ENCODE assay signal across 1 cellular context in genomic region chr3:48240711-48241491, GRCh38.
TF ChIP-seq lines count a peak whose summit lies in the region.

ZNF589 (plus strand) TSS chr3:48241104; CDS start chr3:48241172, 68 bp downstream.

TF ChIP-seq in HepG2, 621 proteins besides CTCF, POLR2A, EP300 and RAD21 (continued from another document and continues in another):
- TF ChIP-seq, protein P1, sequence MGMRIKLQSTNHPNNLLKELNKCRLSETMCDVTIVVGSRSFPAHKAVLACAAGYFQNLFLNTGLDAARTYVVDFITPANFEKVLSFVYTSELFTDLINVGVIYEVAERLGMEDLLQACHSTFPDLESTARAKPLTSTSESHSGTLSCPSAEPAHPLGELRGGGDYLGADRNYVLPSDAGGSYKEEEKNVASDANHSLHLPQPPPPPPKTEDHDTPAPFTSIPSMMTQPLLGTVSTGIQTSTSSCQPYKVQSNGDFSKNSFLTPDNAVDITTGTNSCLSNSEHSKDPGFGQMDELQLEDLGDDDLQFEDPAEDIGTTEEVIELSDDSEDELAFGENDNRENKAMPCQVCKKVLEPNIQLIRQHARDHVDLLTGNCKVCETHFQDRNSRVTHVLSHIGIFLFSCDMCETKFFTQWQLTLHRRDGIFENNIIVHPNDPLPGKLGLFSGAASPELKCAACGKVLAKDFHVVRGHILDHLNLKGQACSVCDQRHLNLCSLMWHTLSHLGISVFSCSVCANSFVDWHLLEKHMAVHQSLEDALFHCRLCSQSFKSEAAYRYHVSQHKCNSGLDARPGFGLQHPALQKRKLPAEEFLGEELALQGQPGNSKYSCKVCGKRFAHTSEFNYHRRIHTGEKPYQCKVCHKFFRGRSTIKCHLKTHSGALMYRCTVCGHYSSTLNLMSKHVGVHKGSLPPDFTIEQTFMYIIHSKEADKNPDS (CRISPR knock-in tag; IDR thresholded peaks at IDR 0.05) = no peak
- peak; percentile 73; the same call in 1 of the 2 replicates for TF ChIP-seq ZNF225 (CRISPR knock-in tag; IDR thresholded peaks at IDR 0.05)
- TF ChIP-seq IKZF4 (CRISPR knock-in tag; IDR thresholded peaks at IDR 0.05; ENCODE audit: borderline replicate concordance, low read depth, not compliant biosample characterization) = no peak
- TF ChIP-seq ATM (IDR thresholded peaks at IDR 0.05; ENCODE audit: borderline replicate concordance) = no peak
- TF ChIP-seq, protein P2, sequence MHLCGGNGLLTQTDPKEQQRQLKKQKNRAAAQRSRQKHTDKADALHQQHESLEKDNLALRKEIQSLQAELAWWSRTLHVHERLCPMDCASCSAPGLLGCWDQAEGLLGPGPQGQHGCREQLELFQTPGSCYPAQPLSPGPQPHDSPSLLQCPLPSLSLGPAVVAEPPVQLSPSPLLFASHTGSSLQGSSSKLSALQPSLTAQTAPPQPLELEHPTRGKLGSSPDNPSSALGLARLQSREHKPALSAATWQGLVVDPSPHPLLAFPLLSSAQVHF (CRISPR knock-in tag; IDR thresholded peaks at IDR 0.05) = peak; percentile 85
- TF ChIP-seq ETV5 (CRISPR knock-in tag; IDR thresholded peaks at IDR 0.05; ENCODE audit: borderline replicate concordance) = no peak; the same call in 1 of the 2 replicates
- TF ChIP-seq RCOR2 (CRISPR knock-in tag; IDR thresholded peaks at IDR 0.05) = no peak
- TF ChIP-seq ZNF678 (CRISPR knock-in tag; IDR thresholded peaks at IDR 0.05) = peak; percentile 79; the same call in 1 of the 2 replicates
- no peak for TF ChIP-seq MBD4 (IDR thresholded peaks at IDR 0.05; ENCODE audit: borderline replicate concordance, low read length)
- no peak for TF ChIP-seq MLLT10 (CRISPR knock-in tag; IDR thresholded peaks at IDR 0.05)
- TF ChIP-seq GTF2F1 (IDR thresholded peaks at IDR 0.05; ENCODE audit: low read length) = no peak
- TF ChIP-seq CENPBD1 (CRISPR knock-in tag; IDR thresholded peaks at IDR 0.05; ENCODE audit: borderline replicate concordance, low read depth) = no peak
- TF ChIP-seq, protein P3, sequence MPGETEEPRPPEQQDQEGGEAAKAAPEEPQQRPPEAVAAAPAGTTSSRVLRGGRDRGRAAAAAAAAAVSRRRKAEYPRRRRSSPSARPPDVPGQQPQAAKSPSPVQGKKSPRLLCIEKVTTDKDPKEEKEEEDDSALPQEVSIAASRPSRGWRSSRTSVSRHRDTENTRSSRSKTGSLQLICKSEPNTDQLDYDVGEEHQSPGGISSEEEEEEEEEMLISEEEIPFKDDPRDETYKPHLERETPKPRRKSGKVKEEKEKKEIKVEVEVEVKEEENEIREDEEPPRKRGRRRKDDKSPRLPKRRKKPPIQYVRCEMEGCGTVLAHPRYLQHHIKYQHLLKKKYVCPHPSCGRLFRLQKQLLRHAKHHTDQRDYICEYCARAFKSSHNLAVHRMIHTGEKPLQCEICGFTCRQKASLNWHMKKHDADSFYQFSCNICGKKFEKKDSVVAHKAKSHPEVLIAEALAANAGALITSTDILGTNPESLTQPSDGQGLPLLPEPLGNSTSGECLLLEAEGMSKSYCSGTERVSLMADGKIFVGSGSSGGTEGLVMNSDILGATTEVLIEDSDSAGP (CRISPR knock-in tag; IDR thresholded peaks at IDR 0.05; ENCODE audit: borderline replicate concordance) = peak; percentile 80
- no peak for TF ChIP-seq TCF7L2 (IDR thresholded peaks at IDR 0.05; ENCODE audit: low read depth, low read length)
- TF ChIP-seq, protein P4, sequence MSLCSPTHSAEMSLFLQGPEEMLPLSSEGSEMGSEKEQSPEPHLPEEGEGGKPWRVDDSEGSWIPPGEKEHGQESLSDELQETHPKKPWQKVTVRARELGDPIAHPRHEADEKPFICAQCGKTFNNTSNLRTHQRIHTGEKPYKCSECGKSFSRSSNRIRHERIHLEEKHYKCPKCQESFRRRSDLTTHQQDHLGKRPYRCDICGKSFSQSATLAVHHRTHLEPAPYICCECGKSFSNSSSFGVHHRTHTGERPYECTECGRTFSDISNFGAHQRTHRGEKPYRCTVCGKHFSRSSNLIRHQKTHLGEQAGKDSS (CRISPR knock-in tag; IDR thresholded peaks at IDR 0.05; ENCODE audit: borderline replicate concordance, low read depth) = peak; percentile 18; the same call in 1 of the 2 replicates
- TF ChIP-seq ZNF205 (CRISPR knock-in tag; IDR thresholded peaks at IDR 0.05) = peak; percentile 63; the same call in 1 of the 2 replicates
- peak; percentile 93 for TF ChIP-seq KDM2A (CRISPR knock-in tag; IDR thresholded peaks at IDR 0.05; ENCODE audit: borderline replicate concordance, low read depth)
- peak; percentile 84 for TF ChIP-seq ELF1 (CRISPR knock-in tag; IDR thresholded peaks at IDR 0.05)
- TF ChIP-seq CBX2 (IDR thresholded peaks at IDR 0.05; ENCODE audit: low read depth, low read length) = no peak
- no peak for TF ChIP-seq CBX2 (CRISPR knock-in tag; IDR thresholded peaks at IDR 0.05; ENCODE audit: low read depth)
- no peak for TF ChIP-seq RBAK (CRISPR knock-in tag; IDR thresholded peaks at IDR 0.05)
- no peak for TF ChIP-seq SIN3B (IDR thresholded peaks at IDR 0.05; ENCODE audit: low read length)
- TF ChIP-seq ATAD3A (CRISPR knock-in tag; IDR thresholded peaks at IDR 0.05) = no peak
- peak; percentile 93; the same call in 1 of the 2 replicates for TF ChIP-seq ZNF335 (CRISPR knock-in tag; IDR thresholded peaks at IDR 0.05)
- TF ChIP-seq, protein P5, sequence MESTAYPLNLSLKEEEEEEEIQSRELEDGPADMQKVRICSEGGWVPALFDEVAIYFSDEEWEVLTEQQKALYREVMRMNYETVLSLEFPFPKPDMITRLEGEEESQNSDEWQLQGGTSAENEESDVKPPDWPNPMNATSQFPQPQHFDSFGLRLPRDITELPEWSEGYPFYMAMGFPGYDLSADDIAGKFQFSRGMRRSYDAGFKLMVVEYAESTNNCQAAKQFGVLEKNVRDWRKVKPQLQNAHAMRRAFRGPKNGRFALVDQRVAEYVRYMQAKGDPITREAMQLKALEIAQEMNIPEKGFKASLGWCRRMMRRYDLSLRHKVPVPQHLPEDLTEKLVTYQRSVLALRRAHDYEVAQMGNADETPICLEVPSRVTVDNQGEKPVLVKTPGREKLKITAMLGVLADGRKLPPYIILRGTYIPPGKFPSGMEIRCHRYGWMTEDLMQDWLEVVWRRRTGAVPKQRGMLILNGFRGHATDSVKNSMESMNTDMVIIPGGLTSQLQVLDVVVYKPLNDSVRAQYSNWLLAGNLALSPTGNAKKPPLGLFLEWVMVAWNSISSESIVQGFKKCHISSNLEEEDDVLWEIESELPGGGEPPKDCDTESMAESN (CRISPR knock-in tag; conservative IDR thresholded peaks at IDR 0.05) = peak; percentile 72
- TF ChIP-seq NFE2L2 (IDR thresholded peaks at IDR 0.05; ENCODE audit: low read length) = no peak
- no peak for TF ChIP-seq NPAS2 (CRISPR knock-in tag; IDR thresholded peaks at IDR 0.05; ENCODE audit: borderline replicate concordance)
- TF ChIP-seq JARID2 (CRISPR knock-in tag; IDR thresholded peaks at IDR 0.05; ENCODE audit: insufficient replicate concordance) = peak; percentile 50
- no peak for TF ChIP-seq IKZF1 (IDR thresholded peaks at IDR 0.05)
- TF ChIP-seq MAFK (conservative IDR thresholded peaks at IDR 0.05 in 1 of 2, IDR thresholded peaks at IDR 0.05 in 1 of 2; ENCODE audit: low read length in 2 of 2) = peak in 1 of 2 experiments; percentile 29; a peak in 1 of 4 replicates
- 0 out of 2 replicates have a peak, but pooled peaks have one; percentile 63 for TF ChIP-seq THAP8 (CRISPR knock-in tag; IDR thresholded peaks at IDR 0.05; ENCODE audit: borderline replicate concordance)
- TF ChIP-seq ZNF430 (CRISPR knock-in tag; IDR thresholded peaks at IDR 0.05) = peak; percentile 94
- no peak for TF ChIP-seq ZNF597 (CRISPR knock-in tag; IDR thresholded peaks at IDR 0.05)
- TF ChIP-seq ADNP (CRISPR knock-in tag; IDR thresholded peaks at IDR 0.05) = no peak
- no peak; the same call in 1 of the 2 replicates for TF ChIP-seq ZNF790 (CRISPR knock-in tag; IDR thresholded peaks at IDR 0.05; ENCODE audit: borderline replicate concordance)
- TF ChIP-seq HOXA9 (CRISPR knock-in tag; IDR thresholded peaks at IDR 0.05; ENCODE audit: borderline replicate concordance) = peak; percentile 68; the same call in 1 of the 2 replicates
- no peak for TF ChIP-seq ZNF382 (CRISPR knock-in tag; IDR thresholded peaks at IDR 0.05; ENCODE audit: borderline replicate concordance)
- peak; percentile 61 for TF ChIP-seq MED1 (CRISPR knock-in tag; IDR thresholded peaks at IDR 0.05)
- no peak; the same call in 1 of the 2 replicates for TF ChIP-seq ZNF256 (CRISPR knock-in tag; conservative IDR thresholded peaks at IDR 0.05)
- no peak for TF ChIP-seq ZNF20 (CRISPR knock-in tag; IDR thresholded peaks at IDR 0.05)
- TF ChIP-seq E2F2 (CRISPR knock-in tag; IDR thresholded peaks at IDR 0.05; ENCODE audit: borderline replicate concordance) = peak; percentile 69; the same call in 1 of the 2 replicates
- no peak for TF ChIP-seq PCBP2 (optimal IDR thresholded peaks at IDR 0.05; ENCODE audit: low read depth, low read length, poor library complexity, severe bottlenecking)
- no peak for TF ChIP-seq ARHGAP35 (CRISPR knock-in tag; IDR thresholded peaks at IDR 0.05; ENCODE audit: borderline replicate concordance)
- TF ChIP-seq ZNF44 (CRISPR knock-in tag; IDR thresholded peaks at IDR 0.05) = no peak
- peak; percentile 79 for TF ChIP-seq HOXA5 (CRISPR knock-in tag; IDR thresholded peaks at IDR 0.05)
- no peak for TF ChIP-seq HOXA7 (CRISPR knock-in tag; IDR thresholded peaks at IDR 0.05)
- peak; percentile 88 for TF ChIP-seq ZNF589 (CRISPR knock-in tag; conservative IDR thresholded peaks at IDR 0.05)
- peak; percentile 81; the same call in 1 of the 2 replicates for TF ChIP-seq KDM3A (CRISPR knock-in tag; IDR thresholded peaks at IDR 0.05; ENCODE audit: low read depth)
- peak; percentile 87 for TF ChIP-seq PITX1 (CRISPR knock-in tag; IDR thresholded peaks at IDR 0.05)
- no peak for TF ChIP-seq PHB2 (IDR thresholded peaks at IDR 0.05; ENCODE audit: partially characterized antibody)
- 0 out of 2 replicates have a peak, but pooled peaks have one; percentile 72 for TF ChIP-seq ZNF567 (CRISPR knock-in tag; IDR thresholded peaks at IDR 0.05; ENCODE audit: borderline replicate concordance)
- TF ChIP-seq, protein P6, sequence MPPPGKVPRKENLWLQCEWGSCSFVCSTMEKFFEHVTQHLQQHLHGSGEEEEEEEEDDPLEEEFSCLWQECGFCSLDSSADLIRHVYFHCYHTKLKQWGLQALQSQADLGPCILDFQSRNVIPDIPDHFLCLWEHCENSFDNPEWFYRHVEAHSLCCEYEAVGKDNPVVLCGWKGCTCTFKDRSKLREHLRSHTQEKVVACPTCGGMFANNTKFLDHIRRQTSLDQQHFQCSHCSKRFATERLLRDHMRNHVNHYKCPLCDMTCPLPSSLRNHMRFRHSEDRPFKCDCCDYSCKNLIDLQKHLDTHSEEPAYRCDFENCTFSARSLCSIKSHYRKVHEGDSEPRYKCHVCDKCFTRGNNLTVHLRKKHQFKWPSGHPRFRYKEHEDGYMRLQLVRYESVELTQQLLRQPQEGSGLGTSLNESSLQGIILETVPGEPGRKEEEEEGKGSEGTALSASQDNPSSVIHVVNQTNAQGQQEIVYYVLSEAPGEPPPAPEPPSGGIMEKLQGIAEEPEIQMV (CRISPR knock-in tag; IDR thresholded peaks at IDR 0.05; ENCODE audit: low read depth) = peak; percentile 43; the same call in 1 of the 2 replicates
- TF ChIP-seq ZMYM4 (CRISPR knock-in tag; IDR thresholded peaks at IDR 0.05) = peak; percentile 76
- peak; percentile 57 for TF ChIP-seq GATAD2A (CRISPR knock-in tag; IDR thresholded peaks at IDR 0.05)
- TF ChIP-seq, protein P7, sequence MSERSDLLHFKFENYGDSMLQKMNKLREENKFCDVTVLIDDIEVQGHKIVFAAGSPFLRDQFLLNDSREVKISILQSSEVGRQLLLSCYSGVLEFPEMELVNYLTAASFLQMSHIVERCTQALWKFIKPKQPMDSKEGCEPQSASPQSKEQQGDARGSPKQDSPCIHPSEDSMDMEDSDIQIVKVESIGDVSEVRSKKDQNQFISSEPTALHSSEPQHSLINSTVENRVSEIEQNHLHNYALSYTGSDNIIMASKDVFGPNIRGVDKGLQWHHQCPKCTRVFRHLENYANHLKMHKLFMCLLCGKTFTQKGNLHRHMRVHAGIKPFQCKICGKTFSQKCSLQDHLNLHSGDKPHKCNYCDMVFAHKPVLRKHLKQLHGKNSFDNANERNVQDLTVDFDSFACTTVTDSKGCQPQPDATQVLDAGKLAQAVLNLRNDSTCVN (CRISPR knock-in tag; IDR thresholded peaks at IDR 0.05; ENCODE audit: borderline replicate concordance) = peak; percentile 56; the same call in 1 of the 2 replicates
- no peak for TF ChIP-seq ZMAT5 (CRISPR knock-in tag; IDR thresholded peaks at IDR 0.05; ENCODE audit: borderline replicate concordance, low read depth)
- TF ChIP-seq ZNF674 (CRISPR knock-in tag; IDR thresholded peaks at IDR 0.05; ENCODE audit: low read depth) = no peak
- TF ChIP-seq POLR2AphosphoS2 (IDR thresholded peaks at IDR 0.05; ENCODE audit: low read depth, low read length) = no peak
- no peak for TF ChIP-seq ZNF557 (CRISPR knock-in tag; IDR thresholded peaks at IDR 0.05)
- TF ChIP-seq TCF7 (IDR thresholded peaks at IDR 0.05; ENCODE audit: low read depth) = 0 out of 2 replicates have a peak, but pooled peaks have one; percentile 25
